1 cellular context compared by ENCODE assay signal in the genomic region with DNA sequence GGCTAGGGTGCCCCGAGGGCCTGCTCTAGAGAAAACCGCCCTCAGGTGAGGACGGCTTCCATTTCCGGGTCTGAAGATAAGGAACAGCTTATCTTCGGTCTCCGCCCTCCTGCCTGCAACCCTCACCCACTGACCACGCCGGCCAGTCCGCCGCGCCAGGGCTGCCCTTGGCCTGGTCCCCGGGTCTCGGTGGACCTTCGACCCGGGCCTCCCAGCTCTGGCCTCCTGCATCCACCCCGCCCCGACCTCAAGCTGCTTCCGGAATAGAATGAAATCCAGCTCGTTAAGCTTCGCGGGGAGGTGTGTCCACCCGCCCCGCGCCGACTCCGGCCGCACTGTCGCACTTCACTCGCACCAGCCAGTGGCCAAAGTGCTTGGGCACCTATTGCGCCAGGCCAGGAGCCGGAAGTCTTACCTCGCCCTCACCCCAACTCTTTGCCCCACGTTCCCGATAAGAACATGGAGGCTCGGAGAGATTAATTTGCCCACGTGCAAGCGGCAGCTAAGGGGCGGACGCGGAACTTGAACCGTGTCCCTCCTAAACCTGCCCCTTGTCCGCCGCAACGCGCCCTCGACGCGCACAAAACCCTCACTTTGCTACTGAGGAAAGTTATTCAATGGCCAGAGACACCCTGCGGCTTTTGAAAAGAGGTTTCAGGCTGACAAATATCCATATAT.
TF ChIP-seq lines count a peak whose summit lies in the region.

No MANE protein-coding gene starts in this region.

TF ChIP-seq in HepG2, 621 proteins besides CTCF, POLR2A, EP300 and RAD21 (continued from another document and continues in another):
- peak; percentile 73; the same call in 1 of the 2 replicates for TF ChIP-seq ZBTB37 (CRISPR knock-in tag; IDR thresholded peaks at IDR 0.05)
- TF ChIP-seq MXI1 (IDR thresholded peaks at IDR 0.05; ENCODE audit: borderline replicate concordance, low read depth, low read length), result peak; percentile 86; the same call in 2 of the 3 replicates
- TF ChIP-seq EED (CRISPR knock-in tag; IDR thresholded peaks at IDR 0.05), result no peak
- TF ChIP-seq NCOA1 (CRISPR knock-in tag; IDR thresholded peaks at IDR 0.05), result peak; percentile 62; the same call in 1 of the 2 replicates
- TF ChIP-seq ZNF878 (CRISPR knock-in tag; IDR thresholded peaks at IDR 0.05), result peak; percentile 85
- TF ChIP-seq ZNF616 (CRISPR knock-in tag; IDR thresholded peaks at IDR 0.05; ENCODE audit: low read depth), result peak; percentile 76; the same call in 1 of the 2 replicates
- TF ChIP-seq ZNF354B (CRISPR knock-in tag; IDR thresholded peaks at IDR 0.05), result 0 out of 2 replicates have a peak, but pooled peaks have one; percentile 22
- peak; percentile 57; the same call in 1 of the 2 replicates for TF ChIP-seq ZFP90 (CRISPR knock-in tag; IDR thresholded peaks at IDR 0.05; ENCODE audit: borderline replicate concordance)
- TF ChIP-seq ZNF746 (CRISPR knock-in tag; IDR thresholded peaks at IDR 0.05), result peak; percentile 98
- TF ChIP-seq, protein P1, sequence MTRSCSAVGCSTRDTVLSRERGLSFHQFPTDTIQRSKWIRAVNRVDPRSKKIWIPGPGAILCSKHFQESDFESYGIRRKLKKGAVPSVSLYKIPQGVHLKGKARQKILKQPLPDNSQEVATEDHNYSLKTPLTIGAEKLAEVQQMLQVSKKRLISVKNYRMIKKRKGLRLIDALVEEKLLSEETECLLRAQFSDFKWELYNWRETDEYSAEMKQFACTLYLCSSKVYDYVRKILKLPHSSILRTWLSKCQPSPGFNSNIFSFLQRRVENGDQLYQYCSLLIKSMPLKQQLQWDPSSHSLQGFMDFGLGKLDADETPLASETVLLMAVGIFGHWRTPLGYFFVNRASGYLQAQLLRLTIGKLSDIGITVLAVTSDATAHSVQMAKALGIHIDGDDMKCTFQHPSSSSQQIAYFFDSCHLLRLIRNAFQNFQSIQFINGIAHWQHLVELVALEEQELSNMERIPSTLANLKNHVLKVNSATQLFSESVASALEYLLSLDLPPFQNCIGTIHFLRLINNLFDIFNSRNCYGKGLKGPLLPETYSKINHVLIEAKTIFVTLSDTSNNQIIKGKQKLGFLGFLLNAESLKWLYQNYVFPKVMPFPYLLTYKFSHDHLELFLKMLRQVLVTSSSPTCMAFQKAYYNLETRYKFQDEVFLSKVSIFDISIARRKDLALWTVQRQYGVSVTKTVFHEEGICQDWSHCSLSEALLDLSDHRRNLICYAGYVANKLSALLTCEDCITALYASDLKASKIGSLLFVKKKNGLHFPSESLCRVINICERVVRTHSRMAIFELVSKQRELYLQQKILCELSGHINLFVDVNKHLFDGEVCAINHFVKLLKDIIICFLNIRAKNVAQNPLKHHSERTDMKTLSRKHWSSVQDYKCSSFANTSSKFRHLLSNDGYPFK (CRISPR knock-in tag; IDR thresholded peaks at IDR 0.05; ENCODE audit: borderline replicate concordance), result peak; percentile 83; the same call in 1 of the 2 replicates
- peak; percentile 22; the same call in 1 of the 2 replicates for TF ChIP-seq CREB1 (IDR thresholded peaks at IDR 0.05)
- peak; percentile 66; the same call in 1 of the 2 replicates for TF ChIP-seq CREB1 (CRISPR knock-in tag; IDR thresholded peaks at IDR 0.05)
- TF ChIP-seq AGO1 (IDR thresholded peaks at IDR 0.05; ENCODE audit: low read depth, low read length, poor library complexity, severe bottlenecking), result no peak
- no peak; the same call in 1 of the 2 replicates for TF ChIP-seq JDP2 (CRISPR knock-in tag; IDR thresholded peaks at IDR 0.05; ENCODE audit: borderline replicate concordance)
- TF ChIP-seq MLXIP (CRISPR knock-in tag; IDR thresholded peaks at IDR 0.05; ENCODE audit: borderline replicate concordance), result no peak; the same call in 1 of the 2 replicates
- no peak for TF ChIP-seq PHB2 (IDR thresholded peaks at IDR 0.05; ENCODE audit: partially characterized antibody)
- TF ChIP-seq STAG1 (CRISPR knock-in tag; IDR thresholded peaks at IDR 0.05), result no peak
- TF ChIP-seq NFIB (CRISPR knock-in tag; IDR thresholded peaks at IDR 0.05; ENCODE audit: borderline replicate concordance), result no peak
- peak; percentile 79 for TF ChIP-seq GATA4 (IDR thresholded peaks at IDR 0.05; ENCODE audit: borderline replicate concordance, low read depth)
- peak; percentile 76; the same call in 1 of the 2 replicates for TF ChIP-seq NCOR1 (IDR thresholded peaks at IDR 0.05; ENCODE audit: borderline replicate concordance, low read length)
- TF ChIP-seq SIN3B (IDR thresholded peaks at IDR 0.05; ENCODE audit: low read length), result peak; percentile 58; the same call in 1 of the 2 replicates
- peak; percentile 26; the same call in 1 of the 2 replicates for TF ChIP-seq ZBTB46 (CRISPR knock-in tag; IDR thresholded peaks at IDR 0.05; ENCODE audit: borderline replicate concordance)
- TF ChIP-seq ZNF260 (CRISPR knock-in tag; IDR thresholded peaks at IDR 0.05; ENCODE audit: borderline replicate concordance, low read depth), result no peak
- no peak for TF ChIP-seq ADNP (CRISPR knock-in tag; IDR thresholded peaks at IDR 0.05)
- peak; percentile 93 for TF ChIP-seq HIC2 (CRISPR knock-in tag; IDR thresholded peaks at IDR 0.05; ENCODE audit: low read depth)
- TF ChIP-seq IKZF1 (IDR thresholded peaks at IDR 0.05), result no peak
- TF ChIP-seq, protein P2, sequence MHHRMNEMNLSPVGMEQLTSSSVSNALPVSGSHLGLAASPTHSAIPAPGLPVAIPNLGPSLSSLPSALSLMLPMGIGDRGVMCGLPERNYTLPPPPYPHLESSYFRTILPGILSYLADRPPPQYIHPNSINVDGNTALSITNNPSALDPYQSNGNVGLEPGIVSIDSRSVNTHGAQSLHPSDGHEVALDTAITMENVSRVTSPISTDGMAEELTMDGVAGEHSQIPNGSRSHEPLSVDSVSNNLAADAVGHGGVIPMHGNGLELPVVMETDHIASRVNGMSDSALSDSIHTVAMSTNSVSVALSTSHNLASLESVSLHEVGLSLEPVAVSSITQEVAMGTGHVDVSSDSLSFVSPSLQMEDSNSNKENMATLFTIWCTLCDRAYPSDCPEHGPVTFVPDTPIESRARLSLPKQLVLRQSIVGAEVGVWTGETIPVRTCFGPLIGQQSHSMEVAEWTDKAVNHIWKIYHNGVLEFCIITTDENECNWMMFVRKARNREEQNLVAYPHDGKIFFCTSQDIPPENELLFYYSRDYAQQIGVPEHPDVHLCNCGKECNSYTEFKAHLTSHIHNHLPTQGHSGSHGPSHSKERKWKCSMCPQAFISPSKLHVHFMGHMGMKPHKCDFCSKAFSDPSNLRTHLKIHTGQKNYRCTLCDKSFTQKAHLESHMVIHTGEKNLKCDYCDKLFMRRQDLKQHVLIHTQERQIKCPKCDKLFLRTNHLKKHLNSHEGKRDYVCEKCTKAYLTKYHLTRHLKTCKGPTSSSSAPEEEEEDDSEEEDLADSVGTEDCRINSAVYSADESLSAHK (CRISPR knock-in tag; IDR thresholded peaks at IDR 0.05; ENCODE audit: borderline replicate concordance), result 0 out of 2 replicates have a peak, but pooled peaks have one; percentile 38
- peak; percentile 22; the same call in 1 of the 2 replicates for TF ChIP-seq ZFP1 (CRISPR knock-in tag; IDR thresholded peaks at IDR 0.05)
- TF ChIP-seq ZNF230 (CRISPR knock-in tag; IDR thresholded peaks at IDR 0.05), result peak; percentile 91
- TF ChIP-seq TBL1XR1 (IDR thresholded peaks at IDR 0.05; ENCODE audit: borderline replicate concordance, low read length, partially characterized antibody), result peak; percentile 37
- TF ChIP-seq ZSCAN25 (CRISPR knock-in tag; IDR thresholded peaks at IDR 0.05), result peak; percentile 86
- peak; percentile 48 for TF ChIP-seq ZNF891 (CRISPR knock-in tag; IDR thresholded peaks at IDR 0.05)
- no peak for TF ChIP-seq ZNF841 (CRISPR knock-in tag; IDR thresholded peaks at IDR 0.05; ENCODE audit: borderline replicate concordance)
- no peak for TF ChIP-seq NPAS2 (CRISPR knock-in tag; IDR thresholded peaks at IDR 0.05; ENCODE audit: borderline replicate concordance)
- TF ChIP-seq ZNF879 (CRISPR knock-in tag; IDR thresholded peaks at IDR 0.05), result no peak
- TF ChIP-seq ZMAT3 (CRISPR knock-in tag; conservative IDR thresholded peaks at IDR 0.05), result no peak
- peak; percentile 76 for TF ChIP-seq FOXP4 (CRISPR knock-in tag; IDR thresholded peaks at IDR 0.05)
- peak; percentile 91 for TF ChIP-seq TARDBP (CRISPR knock-in tag; IDR thresholded peaks at IDR 0.05)
- no peak for TF ChIP-seq BCLAF1 (IDR thresholded peaks at IDR 0.05)
- TF ChIP-seq ETV6 (CRISPR knock-in tag; conservative IDR thresholded peaks at IDR 0.05), result peak; percentile 96; the same call in 1 of the 2 replicates
